Comparison of ENCODE assay signal across 13 cellular contexts in the genomic region with DNA sequence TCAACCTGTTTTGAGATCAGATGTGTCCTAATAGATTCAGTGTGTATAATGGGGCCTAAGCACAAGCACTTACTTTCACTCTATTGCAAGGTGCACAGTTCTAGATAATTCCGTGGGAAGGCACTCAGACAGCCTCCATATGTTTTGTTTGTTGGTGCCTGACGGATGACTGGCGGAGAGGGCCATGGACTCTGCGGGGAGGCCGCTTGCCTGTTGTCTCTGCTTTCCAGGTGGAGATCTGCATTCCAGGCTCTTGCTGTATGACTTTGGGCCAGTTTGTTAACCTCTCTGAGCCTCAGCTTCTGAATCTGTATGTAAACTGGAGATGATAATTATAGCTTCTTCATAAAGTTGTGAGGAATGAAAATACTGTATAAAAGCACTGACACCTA. TPM values are rescaled to one million over a fixed set of nuclear protein-coding genes. Genes with fewer than 3 reads are reported as not detected.
DNase-seq lines count a peak whose midpoint lies in the region; ATAC-seq and TF ChIP-seq lines count a peak whose summit lies in the region.
"Had no signal": no experiment of that assay in that cellular context is flagged by ENCODE, and none has a peak within 500 bp of the region (broad histone marks: within the 10 kb centered on the region; RNA-seq: fewer than 3 reads in every experiment).

No MANE protein-coding gene starts in this region.

- CTCF ChIA-PET in OCI-LY7 (lab: Charles Lee; ENCODE audit: unreplicated experiment) = interaction anchor here (0.6 kb wide), 1 partner anchor 25 kb away, joined by 4 read pairs; no protein-coding TSS in a partner anchor

- H3K4me3 ChIP-seq in OCI-LY7 (ENCODE audit: low read depth, low read length, poor library complexity, severe bottlenecking) (no peak overlapping the region), brain microvascular endothelial cell (ENCODE audit: low read depth, low read length) (no peak overlapping the region)

- H3K9me2 ChIP-seq in OCI-LY7 (ENCODE audit: insufficient read depth, low read length) = no peaks in the 10 kb centered on the region

- no peaks in the 10 kb centered on the region for H3K27me3 ChIP-seq in brain microvascular endothelial cell (replicated peaks)
- H3K27me3 ChIP-seq: upper lobe of left lung had no signal

- H3K4me2 ChIP-seq in OCI-LY7 (ENCODE audit: low read length) = peak overlapping the region; percentile 31; the same call in 1 of the 2 replicates

- H3K27ac ChIP-seq in OCI-LY7 (ENCODE audit: low read depth, low read length, poor library complexity, severe bottlenecking) = no peak overlapping the region
- no peak overlapping the region for H3K27ac ChIP-seq in brain microvascular endothelial cell

- peak overlapping the region; percentile 32 for H3K4me3 Mint-ChIP-seq in T-helper 2 cell treated with Interferon-gamma antibody and Interleukin-4, amounts not matched to agents 5 μg/mL and 100 μg/mL, for 36 hours
- H3K4me3 Mint-ChIP-seq in neural crest cell = peak overlapping the region; percentile 53

- TF ChIP-seq CTCF in OCI-LY7 (conservative IDR thresholded peaks at IDR 0.05; ENCODE audit: low read length) (no peak), neural crest cell (conservative IDR thresholded peaks at IDR 0.05) (no peak), brain microvascular endothelial cell (IDR thresholded peaks at IDR 0.05; ENCODE audit: low read depth, low read length, missing control alignments) (no peak), GM13976 (IDR thresholded peaks at IDR 0.05; ENCODE audit: borderline replicate concordance, control extremely low read depth, extremely low read depth, insufficient read depth, missing control alignments) (no peak)

- peaks cover 20% of the 10 kb centered on the region for H3K4me1 Mint-ChIP-seq in T-helper 2 cell treated with Interferon-gamma antibody and Interleukin-4, amounts not matched to agents 5 μg/mL and 100 μg/mL, for 36 hours (ENCODE audit: low read depth)
- no peaks in the 10 kb centered on the region for H3K4me1 Mint-ChIP-seq in neural crest cell

- H3K4me1 ChIP-seq in OCI-LY7 (ENCODE audit: insufficient read depth, low read length, poor library complexity, severe bottlenecking) = peaks cover 27% of the 10 kb centered on the region

- no peak for ATAC-seq in HG03280 (IDR thresholded peaks at IDR 0.05; ENCODE audit: unreplicated experiment)

- POLR2A ChIA-PET in OCI-LY7 (lab: Charles Lee) = interaction anchor here (1.0 to 2.5 kb wide), 2 partner anchors 26 to 60 kb away, joined by 3 to 10 read pairs; no protein-coding TSS in a partner anchor

- H3K27ac Mint-ChIP-seq in T-helper 2 cell treated with Interferon-gamma antibody and Interleukin-4, amounts not matched to agents 5 μg/mL and 100 μg/mL, for 36 hours = no peak overlapping the region
- no peak overlapping the region for H3K27ac Mint-ChIP-seq in neural crest cell (ENCODE audit: unreplicated experiment)

- no peaks in the 10 kb centered on the region for H4K20me1 ChIP-seq in OCI-LY7 (ENCODE audit: insufficient read depth, low read length)

- in situ Hi-C loops in brain microvascular endothelial cell (cut with HindIII; ENCODE audit: low pct_ligation_motif_present, low sequenced_read_pairs) (no loop called here), GM13976 (cut with MboI; ENCODE audit: low sequenced_read_pairs, unreplicated experiment) (no loop called here)

- no TSS peak for BruUV-seq in OCI-LY7 (replicated peaks; lab: Mats Ljungman, UMichigan)

- H3K27me3 Mint-ChIP-seq in T-helper 2 cell treated with Interferon-gamma antibody and Interleukin-4, amounts not matched to agents 5 μg/mL and 100 μg/mL, for 36 hours (ENCODE audit: low read depth) = no peaks in the 10 kb centered on the region
- H3K27me3 Mint-ChIP-seq in neural crest cell (ENCODE audit: low read depth) = peaks cover 7% of the 10 kb centered on the region

- peaks cover 14% of the 10 kb centered on the region; the same call in 1 of the 2 replicates for H3K9me3 ChIP-seq in OCI-LY7 (ENCODE audit: low read length)

- no peak overlapping the region for H2AFZ ChIP-seq in OCI-LY7 (ENCODE audit: low read length)

- no peaks in the 10 kb centered on the region for H3K79me2 ChIP-seq in OCI-LY7 (ENCODE audit: insufficient read depth, low read depth, low read length)

- H3K36me3 Mint-ChIP-seq in T-helper 2 cell treated with Interferon-gamma antibody and Interleukin-4, amounts not matched to agents 5 μg/mL and 100 μg/mL, for 36 hours (ENCODE audit: low read depth) = peaks cover 6% of the 10 kb centered on the region
- H3K36me3 Mint-ChIP-seq in neural crest cell (ENCODE audit: low read depth) = no peaks in the 10 kb centered on the region

- DNase-seq in T-helper 2 cell treated with Interferon-gamma antibody and Interleukin-4, amounts not matched to agents 5 μg/mL and 100 μg/mL, for 36 hours (ENCODE audit: low spot score) = no peak
- DNase-seq in T-helper 2 cell (no peak), OCI-LY7 (ENCODE audit: low spot score) (no peak), cerebellar cortex (ENCODE audit: low spot score) (peak; percentile 64), neural crest cell (ENCODE audit: low read depth, low spot score) (no peak), brain microvascular endothelial cell (no peak), GM13976 (ENCODE audit: low spot score) (no peak)
- DNase-seq: DMS153, NCI-H2107, occipital lobe had no signal

- H3K9me3 Mint-ChIP-seq in T-helper 2 cell treated with Interferon-gamma antibody and Interleukin-4, amounts not matched to agents 5 μg/mL and 100 μg/mL, for 36 hours = peaks cover 9% of the 10 kb centered on the region
- H3K9me3 Mint-ChIP-seq in neural crest cell = peaks cover 4% of the 10 kb centered on the region

- intact Hi-C loops in OCI-LY7 (cut with micrococcal nuclease; ENCODE audit: unreplicated experiment) = no loop called here

- peaks cover 6% of the 10 kb centered on the region for H3K36me3 ChIP-seq in OCI-LY7 (ENCODE audit: insufficient read depth, low read length)
- no peaks in the 10 kb centered on the region for H3K36me3 ChIP-seq in brain microvascular endothelial cell (replicated peaks)
- H3K36me3 ChIP-seq: upper lobe of left lung had no signal

RNA-seq across cellular contexts. Expression of gene IRAK2, which starts 1.5 kb away (rescaled TPM):
- 1.1 and 1.4 TPM in 2 replicates for total RNA-seq in OCI-LY7 (2014; rRNA removed; shearing (Covaris generic))
- total RNA-seq in OCI-LY7 (2022) = 1.2 and 1.4 TPM in 2 replicates
- total RNA-seq in neural crest cell = 0.39 and 0.44 TPM in 2 replicates

RNA-seq across cellular contexts. Expression of gene VHL, which starts 24.6 kb away (rescaled TPM):
- 79.9 and 82.1 TPM in 2 replicates for total RNA-seq in OCI-LY7 (2014; rRNA removed; shearing (Covaris generic))
- 123 and 132 TPM in 2 replicates for total RNA-seq in OCI-LY7 (2022)
- 80.1 and 80.8 TPM in 2 replicates for total RNA-seq in neural crest cell

RNA-seq across cellular contexts. Expression of gene BRK1, which starts 50.7 kb away (rescaled TPM):
- total RNA-seq in OCI-LY7 (2014; rRNA removed; shearing (Covaris generic)) = 67.5 and 80.4 TPM in 2 replicates
- total RNA-seq in OCI-LY7 (2022) = 102 and 105 TPM in 2 replicates
- 125 and 138 TPM in 2 replicates for total RNA-seq in neural crest cell

RNA-seq across cellular contexts. Expression of gene FANCD2OS, which starts 58.2 kb away (rescaled TPM):
- total RNA-seq in OCI-LY7 (2014; rRNA removed; shearing (Covaris generic)) = not detected in 2 replicates
- total RNA-seq in OCI-LY7 (2022) (not detected in 2 replicates), neural crest cell (not detected in 2 replicates)
- total RNA-seq: A172, occipital lobe, upper lobe of left lung had no signal
